In the genomic region with DNA sequence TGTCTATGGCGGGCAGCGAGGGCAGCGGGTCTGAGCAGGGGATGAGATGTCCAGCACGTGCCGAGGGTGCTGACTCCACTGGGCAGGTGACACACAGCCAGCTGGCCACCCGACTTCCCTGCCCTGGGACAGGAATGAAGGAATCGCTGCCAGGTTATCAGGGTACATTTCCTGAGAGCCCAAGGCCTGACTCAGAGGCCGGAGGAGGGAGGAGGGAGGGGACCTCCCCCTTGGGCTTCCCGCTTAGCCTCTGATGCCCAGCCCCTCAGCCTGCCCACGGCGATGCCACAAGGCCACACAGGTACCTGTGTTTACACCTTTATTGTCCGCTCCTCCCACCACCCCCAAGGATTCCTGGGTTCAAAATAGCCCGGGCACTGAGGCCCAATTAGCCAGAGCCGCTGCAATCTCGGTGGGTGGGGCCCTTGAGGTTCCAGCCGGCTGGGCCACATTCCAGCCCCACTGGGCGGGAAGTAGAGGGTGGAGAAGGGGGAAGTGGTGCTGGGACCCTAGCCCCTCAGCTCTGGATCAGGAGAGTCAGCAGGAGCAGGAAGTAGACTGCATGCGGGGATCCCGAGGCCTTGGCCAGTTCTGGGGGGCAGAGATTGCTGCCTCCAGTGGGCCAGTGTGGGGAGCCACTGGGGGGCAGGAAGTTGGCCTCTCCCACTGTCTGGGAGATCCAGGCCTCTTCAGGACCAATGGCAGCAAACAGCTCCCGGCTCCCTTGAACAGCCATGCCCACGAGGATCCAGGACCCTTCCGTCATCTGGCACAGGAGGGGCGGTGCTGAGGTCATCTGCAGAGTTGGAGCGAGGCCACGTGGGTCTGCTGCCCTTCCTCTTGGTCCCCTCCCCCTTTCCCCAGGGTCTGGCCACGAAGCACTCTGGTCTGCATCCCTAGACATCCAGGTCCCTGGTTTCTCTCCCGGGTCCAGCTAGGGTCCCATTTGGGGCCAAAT, we compare ENCODE assay signal across 1 cellular context.
TF ChIP-seq lines count a peak whose summit lies in the region.

No MANE protein-coding gene starts in this region.

TF ChIP-seq in HepG2, 621 proteins besides CTCF, POLR2A, EP300 and RAD21 (continued from another document and continues in another):
- TF ChIP-seq, protein P1, sequence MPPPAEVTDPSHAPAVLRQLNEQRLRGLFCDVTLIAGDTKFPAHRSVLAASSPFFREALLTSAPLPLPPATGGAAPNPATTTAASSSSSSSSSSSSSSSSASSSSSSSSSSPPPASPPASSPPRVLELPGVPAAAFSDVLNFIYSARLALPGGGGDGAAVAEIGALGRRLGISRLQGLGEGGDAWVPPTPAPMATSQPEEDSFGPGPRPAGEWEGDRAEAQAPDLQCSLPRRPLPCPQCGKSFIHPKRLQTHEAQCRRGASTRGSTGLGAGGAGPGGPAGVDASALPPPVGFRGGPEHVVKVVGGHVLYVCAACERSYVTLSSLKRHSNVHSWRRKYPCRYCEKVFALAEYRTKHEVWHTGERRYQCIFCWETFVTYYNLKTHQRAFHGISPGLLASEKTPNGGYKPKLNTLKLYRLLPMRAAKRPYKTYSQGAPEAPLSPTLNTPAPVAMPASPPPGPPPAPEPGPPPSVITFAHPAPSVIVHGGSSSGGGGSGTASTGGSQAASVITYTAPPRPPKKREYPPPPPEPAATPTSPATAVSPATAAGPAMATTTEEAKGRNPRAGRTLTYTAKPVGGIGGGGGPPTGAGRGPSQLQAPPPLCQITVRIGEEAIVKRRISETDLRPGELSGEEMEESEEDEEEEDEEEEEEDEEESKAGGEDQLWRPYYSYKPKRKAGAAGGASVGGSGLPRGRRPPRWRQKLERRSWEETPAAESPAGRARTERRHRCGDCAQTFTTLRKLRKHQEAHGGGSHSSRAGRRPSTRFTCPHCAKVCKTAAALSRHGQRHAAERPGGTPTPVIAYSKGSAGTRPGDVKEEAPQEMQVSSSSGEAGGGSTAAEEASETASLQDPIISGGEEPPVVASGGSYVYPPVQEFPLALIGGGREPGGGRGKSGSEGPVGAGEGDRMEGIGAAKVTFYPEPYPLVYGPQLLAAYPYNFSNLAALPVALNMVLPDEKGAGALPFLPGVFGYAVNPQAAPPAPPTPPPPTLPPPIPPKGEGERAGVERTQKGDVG (CRISPR knock-in tag; IDR thresholded peaks at IDR 0.05; ENCODE audit: borderline replicate concordance): peak; percentile 74; the same call in 1 of the 2 replicates
- TF ChIP-seq ZNF292 (CRISPR knock-in tag; IDR thresholded peaks at IDR 0.05; ENCODE audit: borderline replicate concordance, low read depth) (no peak), ZNF737 (CRISPR knock-in tag; IDR thresholded peaks at IDR 0.05; ENCODE audit: borderline replicate concordance) (no peak), ZFYVE20 (CRISPR knock-in tag; IDR thresholded peaks at IDR 0.05; ENCODE audit: borderline replicate concordance, low read depth) (no peak), TMF1 (CRISPR knock-in tag; IDR thresholded peaks at IDR 0.05; ENCODE audit: low read depth) (no peak), ZNF572 (CRISPR knock-in tag; IDR thresholded peaks at IDR 0.05) (0 out of 2 replicates have a peak, but pooled peaks have one; percentile 38), RBFOX2 (IDR thresholded peaks at IDR 0.05; ENCODE audit: low read depth, low read length) (no peak), MAFG (CRISPR knock-in tag; IDR thresholded peaks at IDR 0.05) (peak; percentile 28; the same call in 1 of the 2 replicates), PLRG1 (conservative IDR thresholded peaks at IDR 0.05) (no peak), ZNF160 (CRISPR knock-in tag; IDR thresholded peaks at IDR 0.05) (no peak), TCF7 (IDR thresholded peaks at IDR 0.05; ENCODE audit: low read depth) (no peak), GABPB1 (CRISPR knock-in tag; IDR thresholded peaks at IDR 0.05) (peak; percentile 49; the same call in 1 of the 2 replicates), MAF1 (CRISPR knock-in tag; IDR thresholded peaks at IDR 0.05; ENCODE audit: borderline replicate concordance) (0 out of 2 replicates have a peak, but pooled peaks have one; percentile 52), ZNF660 (CRISPR knock-in tag; IDR thresholded peaks at IDR 0.05; ENCODE audit: borderline replicate concordance, low read depth) (no peak), ZNF746 (CRISPR knock-in tag; IDR thresholded peaks at IDR 0.05) (no peak), NFATC3 (CRISPR knock-in tag; IDR thresholded peaks at IDR 0.05) (no peak), ZBTB42 (CRISPR knock-in tag; IDR thresholded peaks at IDR 0.05) (no peak), NR1H2 (CRISPR knock-in tag; IDR thresholded peaks at IDR 0.05; ENCODE audit: borderline replicate concordance, low read depth) (no peak), ZBTB7B (CRISPR knock-in tag; IDR thresholded peaks at IDR 0.05) (no peak; the same call in 1 of the 2 replicates), MAZ (IDR thresholded peaks at IDR 0.05; ENCODE audit: borderline replicate concordance, low read depth, low read length) (no peak), MAZ (CRISPR knock-in tag; IDR thresholded peaks at IDR 0.05; ENCODE audit: low read depth) (peak; percentile 52; the same call in 1 of the 2 replicates), MIER3 (CRISPR knock-in tag; IDR thresholded peaks at IDR 0.05; ENCODE audit: borderline replicate concordance) (no peak), MAFF (IDR thresholded peaks at IDR 0.05; ENCODE audit: low read depth, low read length) (no peak), NCOA5 (CRISPR knock-in tag; IDR thresholded peaks at IDR 0.05) (no peak), RXRA (CRISPR knock-in tag; IDR thresholded peaks at IDR 0.05) (peak; percentile 10; the same call in 1 of the 2 replicates), ZNF12 (CRISPR knock-in tag; IDR thresholded peaks at IDR 0.05) (no peak), ZNF878 (CRISPR knock-in tag; IDR thresholded peaks at IDR 0.05) (no peak), GTF2F1 (IDR thresholded peaks at IDR 0.05; ENCODE audit: low read length) (no peak), TBX3 (IDR thresholded peaks at IDR 0.05; ENCODE audit: borderline replicate concordance) (no peak), MIER2 (CRISPR knock-in tag; IDR thresholded peaks at IDR 0.05) (0 out of 2 replicates have a peak, but pooled peaks have one; percentile 37), MTF2 (CRISPR knock-in tag; IDR thresholded peaks at IDR 0.05; ENCODE audit: borderline replicate concordance) (no peak), POLR2G (IDR thresholded peaks at IDR 0.05; ENCODE audit: low read depth, low read length) (no peak)
- TF ChIP-seq, protein P2, sequence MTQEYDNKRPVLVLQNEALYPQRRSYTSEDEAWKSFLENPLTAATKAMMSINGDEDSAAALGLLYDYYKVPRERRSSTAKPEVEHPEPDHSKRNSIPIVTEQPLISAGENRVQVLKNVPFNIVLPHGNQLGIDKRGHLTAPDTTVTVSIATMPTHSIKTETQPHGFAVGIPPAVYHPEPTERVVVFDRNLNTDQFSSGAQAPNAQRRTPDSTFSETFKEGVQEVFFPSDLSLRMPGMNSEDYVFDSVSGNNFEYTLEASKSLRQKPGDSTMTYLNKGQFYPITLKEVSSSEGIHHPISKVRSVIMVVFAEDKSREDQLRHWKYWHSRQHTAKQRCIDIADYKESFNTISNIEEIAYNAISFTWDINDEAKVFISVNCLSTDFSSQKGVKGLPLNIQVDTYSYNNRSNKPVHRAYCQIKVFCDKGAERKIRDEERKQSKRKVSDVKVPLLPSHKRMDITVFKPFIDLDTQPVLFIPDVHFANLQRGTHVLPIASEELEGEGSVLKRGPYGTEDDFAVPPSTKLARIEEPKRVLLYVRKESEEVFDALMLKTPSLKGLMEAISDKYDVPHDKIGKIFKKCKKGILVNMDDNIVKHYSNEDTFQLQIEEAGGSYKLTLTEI (CRISPR knock-in tag; conservative IDR thresholded peaks at IDR 0.05): no peak
- TF ChIP-seq, protein P3, sequence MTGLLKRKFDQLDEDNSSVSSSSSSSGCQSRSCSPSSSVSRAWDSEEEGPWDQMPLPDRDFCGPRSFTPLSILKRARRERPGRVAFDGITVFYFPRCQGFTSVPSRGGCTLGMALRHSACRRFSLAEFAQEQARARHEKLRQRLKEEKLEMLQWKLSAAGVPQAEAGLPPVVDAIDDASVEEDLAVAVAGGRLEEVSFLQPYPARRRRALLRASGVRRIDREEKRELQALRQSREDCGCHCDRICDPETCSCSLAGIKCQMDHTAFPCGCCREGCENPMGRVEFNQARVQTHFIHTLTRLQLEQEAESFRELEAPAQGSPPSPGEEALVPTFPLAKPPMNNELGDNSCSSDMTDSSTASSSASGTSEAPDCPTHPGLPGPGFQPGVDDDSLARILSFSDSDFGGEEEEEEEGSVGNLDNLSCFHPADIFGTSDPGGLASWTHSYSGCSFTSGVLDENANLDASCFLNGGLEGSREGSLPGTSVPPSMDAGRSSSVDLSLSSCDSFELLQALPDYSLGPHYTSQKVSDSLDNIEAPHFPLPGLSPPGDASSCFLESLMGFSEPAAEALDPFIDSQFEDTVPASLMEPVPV (CRISPR knock-in tag; IDR thresholded peaks at IDR 0.05): no peak
- TF ChIP-seq, protein P4, sequence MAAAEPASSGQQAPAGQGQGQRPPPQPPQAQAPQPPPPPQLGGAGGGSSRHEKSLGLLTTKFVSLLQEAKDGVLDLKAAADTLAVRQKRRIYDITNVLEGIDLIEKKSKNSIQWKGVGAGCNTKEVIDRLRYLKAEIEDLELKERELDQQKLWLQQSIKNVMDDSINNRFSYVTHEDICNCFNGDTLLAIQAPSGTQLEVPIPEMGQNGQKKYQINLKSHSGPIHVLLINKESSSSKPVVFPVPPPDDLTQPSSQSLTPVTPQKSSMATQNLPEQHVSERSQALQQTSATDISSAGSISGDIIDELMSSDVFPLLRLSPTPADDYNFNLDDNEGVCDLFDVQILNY (CRISPR knock-in tag; conservative IDR thresholded peaks at IDR 0.05): 0 out of 2 replicates have a peak, but pooled peaks have one; percentile 43
- TF ChIP-seq, protein P5, sequence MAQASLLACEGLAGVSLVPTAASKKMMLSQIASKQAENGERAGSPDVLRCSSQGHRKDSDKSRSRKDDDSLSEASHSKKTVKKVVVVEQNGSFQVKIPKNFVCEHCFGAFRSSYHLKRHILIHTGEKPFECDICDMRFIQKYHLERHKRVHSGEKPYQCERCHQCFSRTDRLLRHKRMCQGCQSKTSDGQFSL (CRISPR knock-in tag; IDR thresholded peaks at IDR 0.05): no peak
- TF ChIP-seq, protein P6, sequence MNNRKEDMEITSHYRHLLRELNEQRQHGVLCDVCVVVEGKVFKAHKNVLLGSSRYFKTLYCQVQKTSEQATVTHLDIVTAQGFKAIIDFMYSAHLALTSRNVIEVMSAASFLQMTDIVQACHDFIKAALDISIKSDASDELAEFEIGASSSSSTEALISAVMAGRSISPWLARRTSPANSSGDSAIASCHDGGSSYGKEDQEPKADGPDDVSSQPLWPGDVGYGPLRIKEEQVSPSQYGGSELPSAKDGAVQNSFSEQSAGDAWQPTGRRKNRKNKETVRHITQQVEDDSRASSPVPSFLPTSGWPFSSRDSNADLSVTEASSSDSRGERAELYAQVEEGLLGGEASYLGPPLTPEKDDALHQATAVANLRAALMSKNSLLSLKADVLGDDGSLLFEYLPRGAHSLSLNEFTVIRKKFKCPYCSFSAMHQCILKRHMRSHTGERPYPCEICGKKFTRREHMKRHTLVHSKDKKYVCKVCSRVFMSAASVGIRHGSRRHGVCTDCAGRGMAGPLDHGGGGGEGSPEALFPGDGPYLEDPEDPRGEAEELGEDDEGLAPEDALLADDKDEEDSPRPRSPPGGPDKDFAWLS (CRISPR knock-in tag; IDR thresholded peaks at IDR 0.05; ENCODE audit: borderline replicate concordance): no peak
- TF ChIP-seq, protein P7, sequence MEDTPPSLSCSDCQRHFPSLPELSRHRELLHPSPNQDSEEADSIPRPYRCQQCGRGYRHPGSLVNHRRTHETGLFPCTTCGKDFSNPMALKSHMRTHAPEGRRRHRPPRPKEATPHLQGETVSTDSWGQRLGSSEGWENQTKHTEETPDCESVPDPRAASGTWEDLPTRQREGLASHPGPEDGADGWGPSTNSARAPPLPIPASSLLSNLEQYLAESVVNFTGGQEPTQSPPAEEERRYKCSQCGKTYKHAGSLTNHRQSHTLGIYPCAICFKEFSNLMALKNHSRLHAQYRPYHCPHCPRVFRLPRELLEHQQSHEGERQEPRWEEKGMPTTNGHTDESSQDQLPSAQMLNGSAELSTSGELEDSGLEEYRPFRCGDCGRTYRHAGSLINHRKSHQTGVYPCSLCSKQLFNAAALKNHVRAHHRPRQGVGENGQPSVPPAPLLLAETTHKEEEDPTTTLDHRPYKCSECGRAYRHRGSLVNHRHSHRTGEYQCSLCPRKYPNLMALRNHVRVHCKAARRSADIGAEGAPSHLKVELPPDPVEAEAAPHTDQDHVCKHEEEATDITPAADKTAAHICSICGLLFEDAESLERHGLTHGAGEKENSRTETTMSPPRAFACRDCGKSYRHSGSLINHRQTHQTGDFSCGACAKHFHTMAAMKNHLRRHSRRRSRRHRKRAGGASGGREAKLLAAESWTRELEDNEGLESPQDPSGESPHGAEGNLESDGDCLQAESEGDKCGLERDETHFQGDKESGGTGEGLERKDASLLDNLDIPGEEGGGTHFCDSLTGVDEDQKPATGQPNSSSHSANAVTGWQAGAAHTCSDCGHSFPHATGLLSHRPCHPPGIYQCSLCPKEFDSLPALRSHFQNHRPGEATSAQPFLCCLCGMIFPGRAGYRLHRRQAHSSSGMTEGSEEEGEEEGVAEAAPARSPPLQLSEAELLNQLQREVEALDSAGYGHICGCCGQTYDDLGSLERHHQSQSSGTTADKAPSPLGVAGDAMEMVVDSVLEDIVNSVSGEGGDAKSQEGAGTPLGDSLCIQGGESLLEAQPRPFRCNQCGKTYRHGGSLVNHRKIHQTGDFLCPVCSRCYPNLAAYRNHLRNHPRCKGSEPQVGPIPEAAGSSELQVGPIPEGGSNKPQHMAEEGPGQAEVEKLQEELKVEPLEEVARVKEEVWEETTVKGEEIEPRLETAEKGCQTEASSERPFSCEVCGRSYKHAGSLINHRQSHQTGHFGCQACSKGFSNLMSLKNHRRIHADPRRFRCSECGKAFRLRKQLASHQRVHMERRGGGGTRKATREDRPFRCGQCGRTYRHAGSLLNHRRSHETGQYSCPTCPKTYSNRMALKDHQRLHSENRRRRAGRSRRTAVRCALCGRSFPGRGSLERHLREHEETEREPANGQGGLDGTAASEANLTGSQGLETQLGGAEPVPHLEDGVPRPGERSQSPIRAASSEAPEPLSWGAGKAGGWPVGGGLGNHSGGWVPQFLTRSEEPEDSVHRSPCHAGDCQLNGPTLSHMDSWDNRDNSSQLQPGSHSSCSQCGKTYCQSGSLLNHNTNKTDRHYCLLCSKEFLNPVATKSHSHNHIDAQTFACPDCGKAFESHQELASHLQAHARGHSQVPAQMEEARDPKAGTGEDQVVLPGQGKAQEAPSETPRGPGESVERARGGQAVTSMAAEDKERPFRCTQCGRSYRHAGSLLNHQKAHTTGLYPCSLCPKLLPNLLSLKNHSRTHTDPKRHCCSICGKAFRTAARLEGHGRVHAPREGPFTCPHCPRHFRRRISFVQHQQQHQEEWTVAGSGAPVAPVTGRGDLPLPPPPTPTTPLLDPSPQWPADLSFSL (CRISPR knock-in tag; IDR thresholded peaks at IDR 0.05): no peak
- TF ChIP-seq, protein P8, sequence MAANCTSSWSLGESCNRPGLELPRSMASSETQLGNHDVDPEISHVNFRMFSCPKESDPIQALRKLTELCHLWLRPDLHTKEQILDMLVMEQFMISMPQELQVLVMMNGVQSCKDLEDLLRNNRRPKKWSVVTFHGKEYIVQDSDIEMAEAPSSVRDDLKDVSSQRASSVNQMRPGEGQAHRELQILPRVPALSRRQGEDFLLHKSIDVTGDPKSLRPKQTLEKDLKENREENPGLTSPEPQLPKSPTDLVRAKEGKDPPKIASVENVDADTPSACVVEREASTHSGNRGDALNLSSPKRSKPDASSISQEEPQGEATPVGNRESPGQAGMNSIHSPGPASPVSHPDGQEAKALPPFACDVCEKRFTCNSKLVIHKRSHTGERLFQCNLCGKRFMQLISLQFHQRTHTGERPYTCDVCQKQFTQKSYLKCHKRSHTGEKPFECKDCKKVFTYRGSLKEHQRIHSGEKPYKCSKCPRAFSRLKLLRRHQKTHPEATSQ (CRISPR knock-in tag; IDR thresholded peaks at IDR 0.05; ENCODE audit: borderline replicate concordance): no peak
